Comparison of ENCODE assay signal across 9 cellular contexts in genomic region chr17:51734462-51734861, GRCh38.
DNase-seq lines count a peak whose midpoint lies in the region; ATAC-seq and TF ChIP-seq lines count a peak whose summit lies in the region.
"Had no signal": no experiment of that assay in that cellular context is flagged by ENCODE, and none has a peak within 500 bp of the region (broad histone marks: within the 10 kb centered on the region; RNA-seq: fewer than 3 reads in every experiment).

No MANE protein-coding gene starts in this region.

- POLR2A ChIA-PET in HEK293 (lab: Yijun Ruan, JAX): no interaction called here

- H3K4me3 ChIP-seq in GM12864 (ENCODE audit: low read depth, low read length): no peak overlapping the region
- no peak overlapping the region for H3K4me3 ChIP-seq in HEK293 (ENCODE audit: low read depth, low read length)
- no peak overlapping the region for H3K4me3 ChIP-seq in astrocyte of the cerebellum (ENCODE audit: low read depth, low read length)

- in situ Hi-C loops in astrocyte of the cerebellum (cut with HindIII; ENCODE audit: low sequenced_read_pairs): no loop called here

- H3K4me3 Mint-ChIP-seq in mesothelial cell of epicardium: no peak overlapping the region

- no peaks in the 10 kb centered on the region for H3K36me3 ChIP-seq in HEK293 (ENCODE audit: control insufficient read depth in 2 of 2, insufficient read depth in 1 of 2, low read length in 2 of 2)

- H3K27ac Mint-ChIP-seq in mesothelial cell of epicardium: no peak overlapping the region

- H3K4me1 ChIP-seq in HEK293 (ENCODE audit: control insufficient read depth, insufficient read depth, low read length): peaks cover 11% of the 10 kb centered on the region

- CTCF ChIA-PET in HEK293 (lab: Yijun Ruan, JAX): interaction anchor here (0.6 to 4.2 kb wide), 28 partner anchors 9 to 1065 kb away, joined by 3 to 21 read pairs (median 4); no protein-coding TSS in a partner anchor

- no peaks in the 10 kb centered on the region for H3K36me3 Mint-ChIP-seq in mesothelial cell of epicardium

- H3K9me3 Mint-ChIP-seq in mesothelial cell of epicardium: no peaks in the 10 kb centered on the region

- H3K27me3 Mint-ChIP-seq in mesothelial cell of epicardium (ENCODE audit: low read depth): peaks cover 51% of the 10 kb centered on the region

- ATAC-seq in HG03521 (IDR thresholded peaks at IDR 0.05; ENCODE audit: unreplicated experiment): no peak

- no peaks in the 10 kb centered on the region for H3K9me3 ChIP-seq in HEK293 (ENCODE audit: control insufficient read depth, insufficient read depth, low read depth, low read length)

- H3K27ac ChIP-seq in HEK293 (ENCODE audit: extremely low read depth, low read depth, low read length): no peak overlapping the region

- TF ChIP-seq CTCF in GM12864 (IDR thresholded peaks at IDR 0.05; ENCODE audit: low read depth, low read length, missing control alignments): peak; percentile 44
- TF ChIP-seq CTCF in HEK293 (tag by site-specific recombination; IDR thresholded peaks at IDR 0.05): 0 out of 2 replicates have a peak, but pooled peaks have one; percentile 38
- peak; percentile 36 for TF ChIP-seq CTCF in astrocyte of the cerebellum (IDR thresholded peaks at IDR 0.05; ENCODE audit: low read depth, low read length, missing control alignments)
- TF ChIP-seq CTCF in mesothelial cell of epicardium (IDR thresholded peaks at IDR 0.05; ENCODE audit: unreplicated experiment): peak; percentile 33

- H3K4me1 Mint-ChIP-seq in mesothelial cell of epicardium: no peaks in the 10 kb centered on the region

- DNase-seq in GM12864 (ENCODE audit: low read depth) (no peak), astrocyte of the cerebellum (ENCODE audit: low read depth) (no peak), mesothelial cell of epicardium (ENCODE audit: low spot score in 2 of 2, unreplicated experiment in 2 of 2) (no peak), midbrain (lab: John Stamatoyannopoulos, UW) (no peak), HCEC 1CT (no peak), AG08395 (ENCODE audit: low spot score) (no peak)
- DNase-seq: KBM-7 had no signal

TF ChIP-seq in HEK293, 187 proteins besides CTCF, POLR2A, EP300 and RAD21:
- TF ChIP-seq ZNF768 (tag by site-specific recombination; IDR thresholded peaks at IDR 0.05) (no peak), ZNF624 (tag by site-specific recombination; IDR thresholded peaks at IDR 0.05) (no peak), ZBTB11 (tag by site-specific recombination; conservative IDR thresholded peaks at IDR 0.05; ENCODE audit: low read depth) (no peak), ZBTB21 (tag by site-specific recombination; IDR thresholded peaks at IDR 0.05) (no peak), BCL6B (tag by site-specific recombination; IDR thresholded peaks at IDR 0.05) (no peak), ZBTB20 (tag by site-specific recombination; IDR thresholded peaks at IDR 0.05) (no peak), GLIS1 (tag by site-specific recombination; IDR thresholded peaks at IDR 0.05) (no peak), ZNF596 (tag by site-specific recombination; IDR thresholded peaks at IDR 0.05) (no peak), GFI1B (tag by site-specific recombination; IDR thresholded peaks at IDR 0.05) (no peak), SETDB1 (IDR thresholded peaks at IDR 0.05; ENCODE audit: insufficient read length, low read length) (no peak), OSR2 (tag by site-specific recombination; IDR thresholded peaks at IDR 0.05) (no peak), ZNF544 (tag by site-specific recombination; IDR thresholded peaks at IDR 0.05) (no peak), ZNF302 (tag by site-specific recombination; IDR thresholded peaks at IDR 0.05; ENCODE audit: low read depth) (no peak), ZSCAN4 (tag by site-specific recombination; IDR thresholded peaks at IDR 0.05) (no peak)
TF ChIP-seq in HEK293: peak in this region for 0.
